ENCODE assay signal across 1 cellular context in the genomic region with DNA sequence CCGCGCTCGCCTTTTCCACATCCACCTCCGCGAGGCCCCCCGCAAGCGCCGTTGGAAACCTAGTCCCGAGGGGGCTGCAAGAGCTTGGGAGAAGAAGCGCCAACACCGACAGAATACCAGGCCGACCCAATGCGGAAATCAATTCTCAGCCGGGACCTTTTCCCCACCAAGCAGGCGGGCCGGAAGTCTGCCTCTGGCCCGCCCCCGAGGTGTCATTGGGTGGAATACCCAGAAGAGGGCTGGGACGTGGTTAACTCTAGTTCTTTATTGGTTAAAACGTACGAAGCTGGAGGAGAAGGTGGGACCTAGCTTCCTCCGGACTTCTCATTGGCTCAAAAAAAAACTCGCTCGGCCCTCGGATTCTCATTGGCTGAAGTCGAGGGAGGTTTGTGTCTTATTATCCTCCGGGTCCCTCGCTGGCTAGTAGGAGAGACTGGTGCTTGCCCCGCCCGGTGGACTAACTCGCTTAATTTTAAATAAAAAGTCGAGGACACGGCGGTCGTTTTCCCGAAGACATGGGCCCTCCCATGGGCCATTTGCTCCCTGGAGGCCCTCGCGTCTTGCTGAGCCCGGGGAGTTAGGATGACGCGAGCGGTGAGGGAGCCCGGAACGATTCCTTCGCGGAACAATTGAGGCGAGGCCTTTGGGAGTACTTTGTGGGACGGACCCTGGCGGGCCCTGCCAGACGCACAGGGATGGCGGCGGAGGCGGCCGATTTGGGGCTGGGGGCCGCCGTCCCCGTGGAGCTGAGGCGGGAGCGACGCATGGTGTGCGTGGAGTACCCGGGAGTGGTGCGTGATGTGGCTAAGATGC.
TF ChIP-seq lines count a peak whose summit lies in the region.

A gene with protein sequence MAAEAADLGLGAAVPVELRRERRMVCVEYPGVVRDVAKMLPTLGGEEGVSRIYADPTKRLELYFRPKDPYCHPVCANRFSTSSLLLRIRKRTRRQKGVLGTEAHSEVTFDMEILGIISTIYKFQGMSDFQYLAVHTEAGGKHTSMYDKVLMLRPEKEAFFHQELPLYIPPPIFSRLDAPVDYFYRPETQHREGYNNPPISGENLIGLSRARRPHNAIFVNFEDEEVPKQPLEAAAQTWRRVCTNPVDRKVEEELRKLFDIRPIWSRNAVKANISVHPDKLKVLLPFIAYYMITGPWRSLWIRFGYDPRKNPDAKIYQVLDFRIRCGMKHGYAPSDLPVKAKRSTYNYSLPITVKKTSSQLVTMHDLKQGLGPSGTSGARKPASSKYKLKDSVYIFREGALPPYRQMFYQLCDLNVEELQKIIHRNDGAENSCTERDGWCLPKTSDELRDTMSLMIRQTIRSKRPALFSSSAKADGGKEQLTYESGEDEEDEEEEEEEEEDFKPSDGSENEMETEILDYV (plus strand): TSS at position 681 of the 813 bp plus-strand sequence. CDS start 15 bp downstream, at position 696.

TF ChIP-seq in K562, 482 proteins besides CTCF, POLR2A, EP300 and RAD21 (continued from another document and continues in another):
- TF ChIP-seq ZNF318 (IDR thresholded peaks at IDR 0.05; ENCODE audit: borderline replicate concordance in 1 of 2, low read depth in 1 of 2) (no peak), FOXK2 (conservative IDR thresholded peaks at IDR 0.05 in 1 of 2, IDR thresholded peaks at IDR 0.05 in 1 of 2; ENCODE audit: low read depth in 2 of 2) (peak; percentile 66 to 78; a peak in 2 of 4 replicates), RBM34 (IDR thresholded peaks at IDR 0.05; ENCODE audit: borderline replicate concordance, insufficient read depth, low read length) (no peak), CREM (IDR thresholded peaks at IDR 0.05; ENCODE audit: low read depth) (peak; percentile 80), ZNF175 (CRISPR knock-in tag; IDR thresholded peaks at IDR 0.05; ENCODE audit: low read depth) (peak; percentile 57; the same call in 1 of the 2 replicates), KDM2B (CRISPR knock-in tag; IDR thresholded peaks at IDR 0.05) (no peak), MCM3 (IDR thresholded peaks at IDR 0.05) (no peak), POLR2AphosphoS5 (IDR thresholded peaks at IDR 0.05; ENCODE audit: control insufficient read depth, insufficient read depth, low read depth, low read length) (peak; percentile 80), DNMT1 (IDR thresholded peaks at IDR 0.05) (no peak), CC2D1A (IDR thresholded peaks at IDR 0.05) (peak; percentile 54), BRD4 (IDR thresholded peaks at IDR 0.05) (peak; percentile 84), KLF10 (CRISPR knock-in tag; IDR thresholded peaks at IDR 0.05) (no peak), FOXJ3 (CRISPR knock-in tag; IDR thresholded peaks at IDR 0.05) (no peak), SNRNP70 (optimal IDR thresholded peaks at IDR 0.05; ENCODE audit: low read depth, low read length) (no peak), CHCHD3 (CRISPR knock-in tag; IDR thresholded peaks at IDR 0.05) (no peak), ZNF77 (CRISPR knock-in tag; IDR thresholded peaks at IDR 0.05) (no peak), CXXC5 (CRISPR knock-in tag; IDR thresholded peaks at IDR 0.05) (peak; percentile 83), CBX1 (IDR thresholded peaks at IDR 0.05; ENCODE audit: low read depth) (peak; percentile 94), HCFC1 (IDR thresholded peaks at IDR 0.05; ENCODE audit: low read depth, low read length) (peak; percentile 79), MCM7 (IDR thresholded peaks at IDR 0.05) (no peak), ZC3H8 (IDR thresholded peaks at IDR 0.05) (no peak), MAFF (IDR thresholded peaks at IDR 0.05; ENCODE audit: low read length) (no peak), TAF7 (tag; IDR thresholded peaks at IDR 0.05) (peak; percentile 99), PTRF (tag; IDR thresholded peaks at IDR 0.05) (no peak), NKRF (IDR thresholded peaks at IDR 0.05; ENCODE audit: borderline replicate concordance) (peak; percentile 83; the same call in 1 of the 2 replicates), MAFK (IDR thresholded peaks at IDR 0.05; ENCODE audit: low read length) (no peak), NFXL1 (CRISPR knock-in tag; IDR thresholded peaks at IDR 0.05) (no peak), MAX (CRISPR knock-in tag; IDR thresholded peaks at IDR 0.05) (no peak; the same call in none of the 2 replicates), WHSC1 (IDR thresholded peaks at IDR 0.05; ENCODE audit: low read length) (no peak), DEAF1 (CRISPR knock-in tag; IDR thresholded peaks at IDR 0.05) (no peak), ZBTB9 (CRISPR knock-in tag; IDR thresholded peaks at IDR 0.05) (0 out of 2 replicates have a peak, but pooled peaks have one; percentile 54), ZNF121 (CRISPR knock-in tag; conservative IDR thresholded peaks at IDR 0.05) (no peak), SIN3B (IDR thresholded peaks at IDR 0.05; ENCODE audit: low read depth) (peak; percentile 99), SAFB2 (IDR thresholded peaks at IDR 0.05; ENCODE audit: borderline replicate concordance, low read depth, low read length, severe bottlenecking) (no peak), NELFE (IDR thresholded peaks at IDR 0.05; ENCODE audit: insufficient read depth, insufficient read length) (no peak)
- TF ChIP-seq, protein P1, sequence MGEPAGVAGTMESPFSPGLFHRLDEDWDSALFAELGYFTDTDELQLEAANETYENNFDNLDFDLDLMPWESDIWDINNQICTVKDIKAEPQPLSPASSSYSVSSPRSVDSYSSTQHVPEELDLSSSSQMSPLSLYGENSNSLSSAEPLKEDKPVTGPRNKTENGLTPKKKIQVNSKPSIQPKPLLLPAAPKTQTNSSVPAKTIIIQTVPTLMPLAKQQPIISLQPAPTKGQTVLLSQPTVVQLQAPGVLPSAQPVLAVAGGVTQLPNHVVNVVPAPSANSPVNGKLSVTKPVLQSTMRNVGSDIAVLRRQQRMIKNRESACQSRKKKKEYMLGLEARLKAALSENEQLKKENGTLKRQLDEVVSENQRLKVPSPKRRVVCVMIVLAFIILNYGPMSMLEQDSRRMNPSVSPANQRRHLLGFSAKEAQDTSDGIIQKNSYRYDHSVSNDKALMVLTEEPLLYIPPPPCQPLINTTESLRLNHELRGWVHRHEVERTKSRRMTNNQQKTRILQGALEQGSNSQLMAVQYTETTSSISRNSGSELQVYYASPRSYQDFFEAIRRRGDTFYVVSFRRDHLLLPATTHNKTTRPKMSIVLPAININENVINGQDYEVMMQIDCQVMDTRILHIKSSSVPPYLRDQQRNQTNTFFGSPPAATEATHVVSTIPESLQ (CRISPR knock-in tag; IDR thresholded peaks at IDR 0.05), result peak; percentile 88; the same call in 1 of the 2 replicates
- TF ChIP-seq, protein P2, sequence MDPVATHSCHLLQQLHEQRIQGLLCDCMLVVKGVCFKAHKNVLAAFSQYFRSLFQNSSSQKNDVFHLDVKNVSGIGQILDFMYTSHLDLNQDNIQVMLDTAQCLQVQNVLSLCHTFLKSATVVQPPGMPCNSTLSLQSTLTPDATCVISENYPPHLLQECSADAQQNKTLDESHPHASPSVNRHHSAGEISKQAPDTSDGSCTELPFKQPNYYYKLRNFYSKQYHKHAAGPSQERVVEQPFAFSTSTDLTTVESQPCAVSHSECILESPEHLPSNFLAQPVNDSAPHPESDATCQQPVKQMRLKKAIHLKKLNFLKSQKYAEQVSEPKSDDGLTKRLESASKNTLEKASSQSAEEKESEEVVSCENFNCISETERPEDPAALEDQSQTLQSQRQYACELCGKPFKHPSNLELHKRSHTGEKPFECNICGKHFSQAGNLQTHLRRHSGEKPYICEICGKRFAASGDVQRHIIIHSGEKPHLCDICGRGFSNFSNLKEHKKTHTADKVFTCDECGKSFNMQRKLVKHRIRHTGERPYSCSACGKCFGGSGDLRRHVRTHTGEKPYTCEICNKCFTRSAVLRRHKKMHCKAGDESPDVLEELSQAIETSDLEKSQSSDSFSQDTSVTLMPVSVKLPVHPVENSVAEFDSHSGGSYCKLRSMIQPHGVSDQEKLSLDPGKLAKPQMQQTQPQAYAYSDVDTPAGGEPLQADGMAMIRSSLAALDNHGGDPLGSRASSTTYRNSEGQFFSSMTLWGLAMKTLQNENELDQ (CRISPR knock-in tag; IDR thresholded peaks at IDR 0.05; ENCODE audit: borderline replicate concordance), result no peak
